In the genomic region with DNA sequence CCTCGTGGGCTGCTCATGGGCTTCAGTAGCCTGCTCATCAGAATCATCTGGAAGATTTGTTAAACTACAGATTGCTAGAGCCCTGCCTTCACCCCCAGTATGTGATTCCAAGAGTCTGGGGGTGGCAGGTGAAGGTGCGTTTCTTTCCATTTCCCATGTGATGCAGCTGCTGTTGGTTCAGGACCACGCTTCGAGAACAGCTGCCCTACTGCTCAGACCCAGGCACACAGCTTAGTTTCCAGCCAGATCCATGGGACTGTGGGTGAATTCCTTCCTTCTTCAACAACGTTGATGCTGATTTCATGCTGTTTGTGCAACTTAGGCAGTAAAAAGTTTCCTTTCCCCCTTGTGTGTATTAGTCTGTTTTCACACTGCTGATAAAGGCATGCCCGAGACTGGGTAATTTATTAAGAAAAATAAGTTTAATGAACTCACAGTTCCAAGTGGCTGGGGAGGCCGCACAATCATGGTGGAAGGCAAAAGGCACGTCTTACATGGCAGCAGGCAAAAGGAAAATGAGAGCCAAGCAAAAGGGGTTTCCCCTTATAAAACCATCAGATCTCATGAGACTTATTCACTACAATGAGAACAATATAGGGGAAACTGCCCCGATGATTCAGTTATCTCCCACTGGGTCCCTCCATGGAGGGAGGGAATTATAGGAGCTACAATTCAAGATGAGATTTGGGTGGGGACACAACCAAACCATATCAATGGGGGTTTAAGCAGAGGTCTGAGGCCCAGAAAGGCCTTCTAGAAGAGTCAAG, we compare ENCODE assay signal across 13 cellular contexts.
DNase-seq lines count a peak whose midpoint lies in the region; TF ChIP-seq lines count a peak whose summit lies in the region.
"Had no signal": no experiment of that assay in that cellular context is flagged by ENCODE, and none has a peak within 500 bp of the region (broad histone marks: within the 10 kb centered on the region; RNA-seq: fewer than 3 reads in every experiment).

No MANE protein-coding gene starts in this region.

- no peak for TF ChIP-seq POLR2A in prostate gland (IDR thresholded peaks at IDR 0.05)

- H3K4me1 ChIP-seq in prostate gland (replicated peaks), result peaks cover 9% of the 10 kb centered on the region

- DNase-seq in CD14-positive monocyte (ENCODE audit: low spot score) (no peak), Calu3 (no peak), epithelial cell of prostate (ENCODE audit: low read depth, low spot score) (no peak), prostate gland (ENCODE audit: low spot score) (no peak), globus pallidus (ENCODE audit: low spot score) (no peak), dorsolateral prefrontal cortex (no peak), nucleus accumbens (lab: John Stamatoyannopoulos, UW) (no peak)
- DNase-seq: activated CD8-positive, alpha-beta memory T cell treated with anti-CD3 and anti-CD28 coated beads, Interleukin-2, amount 50 U/mL, for 48 hours; AML-193; left lung; NCI-H146; NCI-H226 had no signal

- H3K4me3 Mint-ChIP-seq in CD14-positive monocyte (no peak overlapping the region), Calu3 (ENCODE audit: low read depth, unreplicated experiment) (no peak overlapping the region)

- H3K36me3 ChIP-seq in prostate gland, result no peaks in the 10 kb centered on the region
- H3K36me3 ChIP-seq: left lung had no signal

- TF ChIP-seq CTCF in CD14-positive monocyte (IDR thresholded peaks at IDR 0.05) (no peak), Calu3 (IDR thresholded peaks at IDR 0.05; ENCODE audit: unreplicated experiment) (no peak), prostate gland (IDR thresholded peaks at IDR 0.05) (no peak), dorsolateral prefrontal cortex (IDR thresholded peaks at IDR 0.05 in 54 of 56, conservative IDR thresholded peaks at IDR 0.05 in 2 of 56; ENCODE audit: low read depth in 1 of 56, partially characterized antibody in 56 of 56) (no peak)

- intact Hi-C loops in CD14-positive monocyte (cut with micrococcal nuclease) (no loop called here), Calu3 (cut with micrococcal nuclease; ENCODE audit: unreplicated experiment) (loop anchor here (2.0 kb wide), 2 partner anchors 37 to 85 kb away; no protein-coding TSS in a partner anchor), prostate gland (cut with DNase I) (loop anchor here (5.0 to 10.0 kb wide), 2 partner anchors 36 to 93 kb away; no protein-coding TSS in a partner anchor), dorsolateral prefrontal cortex (cut with DNase I) (no loop called here)

- H3K27ac Mint-ChIP-seq in CD14-positive monocyte (peak overlapping the region in 4 of 7 donors; percentile 42 to 82 (median 67)), Calu3 (ENCODE audit: unreplicated experiment) (peak overlapping the region; percentile 29)

- H3K27me3 Mint-ChIP-seq in CD14-positive monocyte (ENCODE audit: low read depth in 3 of 3) (no peaks in the 10 kb centered on the region), Calu3 (ENCODE audit: unreplicated experiment) (no peaks in the 10 kb centered on the region)

- peaks cover 0 to 9% of the 10 kb centered on the region in 2 donors for H3K36me3 Mint-ChIP-seq in CD14-positive monocyte
- H3K36me3 Mint-ChIP-seq in Calu3 (ENCODE audit: insufficient read depth, unreplicated experiment), result no peaks in the 10 kb centered on the region

- H3K4me3 ChIP-seq in prostate gland (no peak overlapping the region), dorsolateral prefrontal cortex (no peak overlapping the region)
- H3K4me3 ChIP-seq: left lung, mucosa of descending colon had no signal

- 76% methylated on average over 9 of the region's 9 CpGs for WGBS in prostate gland

- no peaks in the 10 kb centered on the region for H3K9me3 ChIP-seq in prostate gland
- H3K9me3 ChIP-seq: left lung, mucosa of descending colon had no signal

- CTCF ChIA-PET in Calu3 (lab: Charles Lee), result interaction anchor here (0.6 to 1.2 kb wide), 6 partner anchors 24 to 156 kb away, joined by 3 to 5 read pairs (median 3); no protein-coding TSS in a partner anchor

- H3K27ac ChIP-seq in epithelial cell of prostate, result peak overlapping the region; percentile 56
- H3K27ac ChIP-seq in prostate gland, result peak overlapping the region; percentile 82 to 86
- no peak overlapping the region for H3K27ac ChIP-seq in dorsolateral prefrontal cortex
- H3K27ac ChIP-seq: left lung had no signal

- H3K9me3 Mint-ChIP-seq in CD14-positive monocyte, result peaks cover 0 to 5% (median 0%) of the 10 kb centered on the region in 7 donors
- H3K9me3 Mint-ChIP-seq in Calu3 (ENCODE audit: low read depth, unreplicated experiment), result no peaks in the 10 kb centered on the region

- H3K27me3 ChIP-seq in prostate gland (replicated peaks; ENCODE audit: insufficient read depth) (no peaks in the 10 kb centered on the region), dorsolateral prefrontal cortex (no peaks in the 10 kb centered on the region)
- H3K27me3 ChIP-seq: left lung had no signal

- H3K4me1 Mint-ChIP-seq in CD14-positive monocyte (peaks cover 49% of the 10 kb centered on the region), Calu3 (ENCODE audit: low read depth, unreplicated experiment) (peaks cover 20% of the 10 kb centered on the region)

- no TSS peak for BruUV-seq in Calu3 (replicated peaks; lab: Mats Ljungman, UMichigan)

Comparison
In these comparisons a context has a peak if more than half of its experiments do, and no peak if none do; other contexts are left out.
1. H3K27ac ChIP-seq: peak in epithelial cell of prostate (single experiment) and prostate gland (2 of 2); none in dorsolateral prefrontal cortex (0 of 59).
2. intact Hi-C loops: an anchor here in Calu3 (2.0 kb wide) and prostate gland (5.0 to 10.0 kb wide); none called in CD14-positive monocyte and dorsolateral prefrontal cortex.